ENCODE assay signal across 1 cellular context in genomic region chr3:45318712-45319111, GRCh38.
TF ChIP-seq lines count a peak whose summit lies in the region.

No MANE protein-coding gene starts in this region.

TF ChIP-seq in GM23338, 12 proteins besides CTCF, POLR2A, EP300 and RAD21 (continued from another document):
- TF ChIP-seq, protein P1, sequence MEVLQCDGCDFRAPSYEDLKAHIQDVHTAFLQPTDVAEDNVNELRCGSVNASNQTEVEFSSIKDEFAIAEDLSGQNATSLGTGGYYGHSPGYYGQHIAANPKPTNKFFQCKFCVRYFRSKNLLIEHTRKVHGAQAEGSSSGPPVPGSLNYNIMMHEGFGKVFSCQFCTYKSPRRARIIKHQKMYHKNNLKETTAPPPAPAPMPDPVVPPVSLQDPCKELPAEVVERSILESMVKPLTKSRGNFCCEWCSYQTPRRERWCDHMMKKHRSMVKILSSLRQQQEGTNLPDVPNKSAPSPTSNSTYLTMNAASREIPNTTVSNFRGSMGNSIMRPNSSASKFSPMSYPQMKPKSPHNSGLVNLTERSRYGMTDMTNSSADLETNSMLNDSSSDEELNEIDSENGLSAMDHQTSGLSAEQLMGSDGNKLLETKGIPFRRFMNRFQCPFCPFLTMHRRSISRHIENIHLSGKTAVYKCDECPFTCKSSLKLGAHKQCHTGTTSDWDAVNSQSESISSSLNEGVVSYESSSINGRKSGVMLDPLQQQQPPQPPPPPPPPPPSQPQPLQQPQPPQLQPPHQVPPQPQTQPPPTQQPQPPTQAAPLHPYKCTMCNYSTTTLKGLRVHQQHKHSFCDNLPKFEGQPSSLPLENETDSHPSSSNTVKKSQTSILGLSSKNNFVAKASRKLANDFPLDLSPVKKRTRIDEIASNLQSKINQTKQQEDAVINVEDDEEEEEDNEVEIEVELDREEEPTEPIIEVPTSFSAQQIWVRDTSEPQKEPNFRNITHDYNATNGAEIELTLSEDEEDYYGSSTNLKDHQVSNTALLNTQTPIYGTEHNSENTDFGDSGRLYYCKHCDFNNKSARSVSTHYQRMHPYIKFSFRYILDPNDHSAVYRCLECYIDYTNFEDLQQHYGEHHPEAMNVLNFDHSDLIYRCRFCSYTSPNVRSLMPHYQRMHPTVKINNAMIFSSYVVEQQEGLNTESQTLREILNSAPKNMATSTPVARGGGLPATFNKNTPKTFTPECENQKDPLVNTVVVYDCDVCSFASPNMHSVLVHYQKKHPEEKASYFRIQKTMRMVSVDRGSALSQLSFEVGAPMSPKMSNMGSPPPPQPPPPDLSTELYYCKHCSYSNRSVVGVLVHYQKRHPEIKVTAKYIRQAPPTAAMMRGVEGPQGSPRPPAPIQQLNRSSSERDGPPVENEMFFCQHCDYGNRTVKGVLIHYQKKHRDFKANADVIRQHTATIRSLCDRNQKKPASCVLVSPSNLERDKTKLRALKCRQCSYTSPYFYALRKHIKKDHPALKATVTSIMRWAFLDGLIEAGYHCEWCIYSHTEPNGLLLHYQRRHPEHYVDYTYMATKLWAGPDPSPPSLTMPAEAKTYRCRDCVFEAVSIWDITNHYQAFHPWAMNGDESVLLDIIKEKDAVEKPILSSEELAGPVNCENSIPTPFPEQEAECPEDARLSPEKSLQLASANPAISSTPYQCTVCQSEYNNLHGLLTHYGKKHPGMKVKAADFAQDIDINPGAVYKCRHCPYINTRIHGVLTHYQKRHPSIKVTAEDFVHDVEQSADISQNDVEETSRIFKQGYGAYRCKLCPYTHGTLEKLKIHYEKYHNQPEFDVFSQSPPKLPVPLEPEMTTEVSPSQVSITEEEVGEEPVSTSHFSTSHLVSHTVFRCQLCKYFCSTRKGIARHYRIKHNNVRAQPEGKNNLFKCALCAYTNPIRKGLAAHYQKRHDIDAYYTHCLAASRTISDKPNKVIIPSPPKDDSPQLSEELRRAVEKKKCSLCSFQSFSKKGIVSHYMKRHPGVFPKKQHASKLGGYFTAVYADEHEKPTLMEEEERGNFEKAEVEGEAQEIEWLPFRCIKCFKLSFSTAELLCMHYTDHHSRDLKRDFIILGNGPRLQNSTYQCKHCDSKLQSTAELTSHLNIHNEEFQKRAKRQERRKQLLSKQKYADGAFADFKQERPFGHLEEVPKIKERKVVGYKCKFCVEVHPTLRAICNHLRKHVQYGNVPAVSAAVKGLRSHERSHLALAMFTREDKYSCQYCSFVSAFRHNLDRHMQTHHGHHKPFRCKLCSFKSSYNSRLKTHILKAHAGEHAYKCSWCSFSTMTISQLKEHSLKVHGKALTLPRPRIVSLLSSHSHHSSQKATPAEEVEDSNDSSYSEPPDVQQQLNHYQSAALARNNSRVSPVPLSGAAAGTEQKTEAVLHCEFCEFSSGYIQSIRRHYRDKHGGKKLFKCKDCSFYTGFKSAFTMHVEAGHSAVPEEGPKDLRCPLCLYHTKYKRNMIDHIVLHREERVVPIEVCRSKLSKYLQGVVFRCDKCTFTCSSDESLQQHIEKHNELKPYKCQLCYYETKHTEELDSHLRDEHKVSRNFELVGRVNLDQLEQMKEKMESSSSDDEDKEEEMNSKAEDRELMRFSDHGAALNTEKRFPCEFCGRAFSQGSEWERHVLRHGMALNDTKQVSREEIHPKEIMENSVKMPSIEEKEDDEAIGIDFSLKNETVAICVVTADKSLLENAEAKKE (CRISPR knock-in tag; IDR thresholded peaks at IDR 0.05) = no peak
- TF ChIP-seq CREB1 (CRISPR knock-in tag; IDR thresholded peaks at IDR 0.05; ENCODE audit: low read depth) = no peak
- TF ChIP-seq, protein P2, sequence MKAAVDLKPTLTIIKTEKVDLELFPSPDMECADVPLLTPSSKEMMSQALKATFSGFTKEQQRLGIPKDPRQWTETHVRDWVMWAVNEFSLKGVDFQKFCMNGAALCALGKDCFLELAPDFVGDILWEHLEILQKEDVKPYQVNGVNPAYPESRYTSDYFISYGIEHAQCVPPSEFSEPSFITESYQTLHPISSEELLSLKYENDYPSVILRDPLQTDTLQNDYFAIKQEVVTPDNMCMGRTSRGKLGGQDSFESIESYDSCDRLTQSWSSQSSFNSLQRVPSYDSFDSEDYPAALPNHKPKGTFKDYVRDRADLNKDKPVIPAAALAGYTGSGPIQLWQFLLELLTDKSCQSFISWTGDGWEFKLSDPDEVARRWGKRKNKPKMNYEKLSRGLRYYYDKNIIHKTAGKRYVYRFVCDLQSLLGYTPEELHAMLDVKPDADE (IDR thresholded peaks at IDR 0.05) = no peak
- no peak for TF ChIP-seq ZNF114 (CRISPR knock-in tag; IDR thresholded peaks at IDR 0.05)
- no peak for TF ChIP-seq JUNB (IDR thresholded peaks at IDR 0.05; ENCODE audit: unreplicated experiment)
- no peak for TF ChIP-seq EZH2phosphoT487 (IDR thresholded peaks at IDR 0.05; ENCODE audit: unreplicated experiment)
- TF ChIP-seq ZNF331 (CRISPR knock-in tag; IDR thresholded peaks at IDR 0.05; ENCODE audit: low read depth) = no peak
- TF ChIP-seq POLR2AphosphoS5 (IDR thresholded peaks at IDR 0.05; ENCODE audit: low read depth) = no peak
TF ChIP-seq in GM23338: peak in this region for 0.
